23 cellular contexts compared by ENCODE assay signal in the genomic region with DNA sequence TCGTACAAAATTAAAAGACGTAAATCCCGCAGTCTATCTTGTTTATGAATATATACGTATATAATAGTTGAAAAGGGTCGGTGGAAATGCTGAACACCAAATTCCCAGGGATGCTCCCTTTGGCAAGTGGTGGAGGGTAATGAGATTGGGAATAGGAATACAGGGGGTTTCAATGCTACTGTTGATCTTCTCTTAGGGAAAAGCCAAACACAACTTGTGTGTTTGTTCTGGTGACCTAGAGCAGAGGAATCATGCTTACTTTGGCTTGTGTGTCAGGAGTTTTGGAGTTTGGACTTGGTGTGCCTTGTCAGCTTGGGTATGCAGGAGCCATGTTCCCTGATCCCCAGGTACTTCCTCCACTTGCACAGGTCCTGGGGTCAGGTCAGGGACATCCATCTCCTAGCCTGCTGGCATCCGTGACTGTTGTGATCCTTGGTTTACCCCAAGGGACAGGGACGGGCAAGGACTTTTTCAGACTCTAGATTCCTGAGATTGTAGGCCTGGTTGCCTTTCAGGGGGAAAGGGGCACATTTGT. TPM values are rescaled to one million over a fixed set of nuclear protein-coding genes. Genes with fewer than 3 reads are reported as not detected.
DNase-seq lines count a peak whose midpoint lies in the region; ATAC-seq, FAIRE-seq and TF ChIP-seq lines count a peak whose summit lies in the region.
"Had no signal": no experiment of that assay in that cellular context is flagged by ENCODE, and none has a peak within 500 bp of the region (broad histone marks: within the 10 kb centered on the region; RNA-seq: fewer than 3 reads in every experiment).

No MANE protein-coding gene starts in this region.

- TF ChIP-seq POLR2A in esophagus muscularis mucosa (IDR thresholded peaks at IDR 0.05; ENCODE audit: low read depth) (no peak), H54 (IDR thresholded peaks at IDR 0.05; ENCODE audit: low read depth, low read length) (no peak)

- H3K9me3 ChIP-seq in esophagus muscularis mucosa (no peaks in the 10 kb centered on the region), liver (ENCODE audit: control insufficient read depth in 4 of 4, low read length in 3 of 4) (no peaks in the 10 kb centered on the region), small intestine (ENCODE audit: control insufficient read depth, low read depth) (no peaks in the 10 kb centered on the region)

- H3K4me1 ChIP-seq in esophagus muscularis mucosa (no peaks in the 10 kb centered on the region), liver (ENCODE audit: control insufficient read depth in 4 of 4, insufficient read depth in 4 of 4, low read length in 3 of 4) (peaks cover 12 to 37% (median 22%) of the 10 kb centered on the region in 4 donors), small intestine (ENCODE audit: control insufficient read depth in 2 of 2, insufficient read depth in 1 of 2, low read depth in 1 of 2, low read length in 1 of 2) (peaks cover 0 to 5% of the 10 kb centered on the region in 2 donors)

- 87% methylated on average over 7 of the region's 7 CpGs for WGBS in esophagus muscularis mucosa
- 44% methylated on average over 7 of the region's 7 CpGs for WGBS in liver
- 94 to 95% (median 94%) methylated on average over 7 of the region's 7 CpGs for WGBS in small intestine, 3 donors

- H3K4me3 ChIP-seq in esophagus muscularis mucosa = no peak overlapping the region
- H3K4me3 ChIP-seq in liver (ENCODE audit: low read depth in 1 of 3, low read length in 3 of 3) = peak overlapping the region in 2 of 3 donors; percentile 16 to 26
- no peak overlapping the region for H3K4me3 ChIP-seq in small intestine (ENCODE audit: low read depth in 1 of 2, low read length in 2 of 2)
- H3K4me3 ChIP-seq: GM23248 had no signal

- FAIRE-seq in small intestine (lab: Jason Lieb, UNC) = no peak
- FAIRE-seq in H54 (lab: Jason Lieb, UNC) = no peak
- FAIRE-seq: GM12891, GM18507, H1 had no signal

- DNase-seq in esophagus muscularis mucosa (ENCODE audit: extremely low spot score) = peak; percentile 42
- peak; percentile 18 for DNase-seq in small intestine
- DNase-seq in H54 (ENCODE audit: insufficient read length, low spot score) = no peak
- DNase-seq in stimulated activated CD4-positive, alpha-beta T cell treated with anti-CD3 and anti-CD28 coated beads, Interleukin-12 subunit alpha, Interleukin-12 subunit beta, amount 100 ng/mL, for 4 hours = no peak
- DNase-seq: C1 segment of cervical spinal cord; Calu3; CD4-positive, alpha-beta memory T cell; COR-L47; DMS53; DMS79 treated with DMSO at 0.1 percent for 48 hours; GF-D8; GM23248; H9 had no signal

- no peak for ATAC-seq in GM19328 (IDR thresholded peaks at IDR 0.05; ENCODE audit: unreplicated experiment)
- ATAC-seq: HCT116 had no signal

- no peak for TF ChIP-seq CTCF in esophagus muscularis mucosa (IDR thresholded peaks at IDR 0.05)
- TF ChIP-seq CTCF in liver (IDR thresholded peaks at IDR 0.05; ENCODE audit: low read depth, low read length, missing input control) = no peak

- H3K27me3 ChIP-seq in esophagus muscularis mucosa = no peaks in the 10 kb centered on the region
- no peaks in the 10 kb centered on the region for H3K27me3 ChIP-seq in liver (ENCODE audit: control insufficient read depth in 4 of 4, insufficient read depth in 4 of 4, low read length in 3 of 4)
- H3K27me3 ChIP-seq in small intestine (ENCODE audit: control insufficient read depth in 2 of 2, insufficient read depth in 2 of 2, low read length in 2 of 2) = no peaks in the 10 kb centered on the region

- intact Hi-C loops in esophagus muscularis mucosa (cut with DNase I) = no loop called here

- H3K9ac ChIP-seq in liver (ENCODE audit: low read depth in 1 of 2, low read length in 2 of 2) = peak overlapping the region in 1 of 2 donors; percentile 42
- H3K9ac ChIP-seq: GM23248 had no signal

- TF ChIP-seq RAD21 in liver (IDR thresholded peaks at IDR 0.05) = peak in 1 of 2 donors; percentile 57

- no peak for TF ChIP-seq EP300 in esophagus muscularis mucosa (IDR thresholded peaks at IDR 0.05)

- H3K36me3 ChIP-seq in esophagus muscularis mucosa (no peaks in the 10 kb centered on the region), liver (ENCODE audit: control insufficient read depth in 4 of 4, insufficient read depth in 3 of 4, low read depth in 1 of 4, low read length in 3 of 4) (peaks cover 0 to 3% (median 0%) of the 10 kb centered on the region in 4 donors), small intestine (ENCODE audit: control insufficient read depth in 2 of 2, insufficient read depth in 2 of 2, low read length in 2 of 2) (no peaks in the 10 kb centered on the region)

- H3K27ac ChIP-seq in esophagus muscularis mucosa (replicated peaks in 1 of 4) (no peak overlapping the region), liver (ENCODE audit: low read depth in 1 of 2, low read length in 2 of 2) (peak overlapping the region; percentile 69 to 94), small intestine (ENCODE audit: low read depth in 1 of 2, low read length in 1 of 2) (no peak overlapping the region)
- H3K27ac ChIP-seq: GM23248 had no signal

TF ChIP-seq in liver, 16 proteins besides CTCF, POLR2A, EP300 and RAD21:
- peak; percentile 91 for TF ChIP-seq FOXA1 (IDR thresholded peaks at IDR 0.05)
- TF ChIP-seq, protein P1, sequence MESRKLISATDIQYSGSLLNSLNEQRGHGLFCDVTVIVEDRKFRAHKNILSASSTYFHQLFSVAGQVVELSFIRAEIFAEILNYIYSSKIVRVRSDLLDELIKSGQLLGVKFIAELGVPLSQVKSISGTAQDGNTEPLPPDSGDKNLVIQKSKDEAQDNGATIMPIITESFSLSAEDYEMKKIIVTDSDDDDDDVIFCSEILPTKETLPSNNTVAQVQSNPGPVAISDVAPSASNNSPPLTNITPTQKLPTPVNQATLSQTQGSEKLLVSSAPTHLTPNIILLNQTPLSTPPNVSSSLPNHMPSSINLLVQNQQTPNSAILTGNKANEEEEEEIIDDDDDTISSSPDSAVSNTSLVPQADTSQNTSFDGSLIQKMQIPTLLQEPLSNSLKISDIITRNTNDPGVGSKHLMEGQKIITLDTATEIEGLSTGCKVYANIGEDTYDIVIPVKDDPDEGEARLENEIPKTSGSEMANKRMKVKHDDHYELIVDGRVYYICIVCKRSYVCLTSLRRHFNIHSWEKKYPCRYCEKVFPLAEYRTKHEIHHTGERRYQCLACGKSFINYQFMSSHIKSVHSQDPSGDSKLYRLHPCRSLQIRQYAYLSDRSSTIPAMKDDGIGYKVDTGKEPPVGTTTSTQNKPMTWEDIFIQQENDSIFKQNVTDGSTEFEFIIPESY (IDR thresholded peaks at IDR 0.05) = peak; percentile 80
- peak; percentile 99 for TF ChIP-seq HNF4A (conservative IDR thresholded peaks at IDR 0.05)
- peak; percentile 87 to 91 for TF ChIP-seq JUND (IDR thresholded peaks at IDR 0.05)
- peak; percentile 97 for TF ChIP-seq RXRA (IDR thresholded peaks at IDR 0.05)
- TF ChIP-seq EGR1 (IDR thresholded peaks at IDR 0.05; ENCODE audit: low read depth in 2 of 2) = no peak
- peak; percentile 93 for TF ChIP-seq MAX (IDR thresholded peaks at IDR 0.05)
- peak in 1 of 2 donors; percentile 60 for TF ChIP-seq GABPA (IDR thresholded peaks at IDR 0.05 in 1 of 2, conservative IDR thresholded peaks at IDR 0.05 in 1 of 2)
- peak; percentile 85 for TF ChIP-seq REST (IDR thresholded peaks at IDR 0.05)
- TF ChIP-seq HNF4G (IDR thresholded peaks at IDR 0.05) = peak; percentile 99
- TF ChIP-seq NR2F2 (IDR thresholded peaks at IDR 0.05) = peak; percentile 71
- peak; percentile 97 for TF ChIP-seq FOXA2 (IDR thresholded peaks at IDR 0.05)
- TF ChIP-seq YY1 (IDR thresholded peaks at IDR 0.05) = peak; percentile 95
- peak; percentile 78 for TF ChIP-seq TAF1 (conservative IDR thresholded peaks at IDR 0.05)
- peak; percentile 51 for TF ChIP-seq ATF3 (IDR thresholded peaks at IDR 0.05)
- peak; percentile 99 for TF ChIP-seq SP1 (IDR thresholded peaks at IDR 0.05)
TF ChIP-seq in liver: peak in this region for 15.

RNA-seq across cellular contexts. Expression of gene SLC10A1, which starts 4.1 kb away (rescaled TPM):
- total RNA-seq in esophagus muscularis mucosa (not detected), liver (10 to 100 TPM in 1 of 2 donors, 1 to 10 TPM in 1; 1.1 to 77.3 TPM)
- polyA plus RNA-seq in liver (10 to 100 TPM; 52.2 to 68.5 TPM), small intestine (under 1 TPM in 1 of 3 donors, not detected in 2; 0.04 TPM)
- total RNA-seq: A673; Calu3; CD4-positive, alpha-beta memory T cell; Daoy; G401; GM23248; H1; H9 had no signal
- polyA plus RNA-seq: BJ; CD4-positive, alpha-beta memory T cell; GM23248; H1 had no signal

RNA-seq across cellular contexts. Expression of gene SRSF5, which starts 26.0 kb away (rescaled TPM):
- total RNA-seq in esophagus muscularis mucosa (100 to 1,000 TPM; 185 to 291 (median 211) TPM), liver (100 to 1,000 TPM in 1 of 2 donors, 10 to 100 TPM in 1; 74.4 to 254 TPM)
- polyA plus RNA-seq in liver (100 to 1,000 TPM in 1 of 2 donors, 10 to 100 TPM in 1; 89.7 to 205 TPM), small intestine (100 to 1,000 TPM; 216 to 250 (median 249) TPM)

Comparison
In these comparisons a context has a peak if more than half of its experiments do, and no peak if none do; other contexts are left out.
1. DNase-seq: peak in esophagus muscularis mucosa (single experiment) and small intestine (single experiment); none in H54 (single experiment) and stimulated activated CD4-positive, alpha-beta T cell treated with anti-CD3 and anti-CD28 coated beads, Interleukin-12 subunit alpha, Interleukin-12 subunit beta, amount 100 ng/mL, for 4 hours (single experiment).
2. H3K27ac ChIP-seq: peak in liver (2 of 2); none in esophagus muscularis mucosa (0 of 4) and small intestine (0 of 2).
3. H3K4me3 ChIP-seq: peak in liver (2 of 3); none in esophagus muscularis mucosa (0 of 4) and small intestine (0 of 2).